Comparison of ENCODE assay signal across 8 cellular contexts in the genomic region with DNA sequence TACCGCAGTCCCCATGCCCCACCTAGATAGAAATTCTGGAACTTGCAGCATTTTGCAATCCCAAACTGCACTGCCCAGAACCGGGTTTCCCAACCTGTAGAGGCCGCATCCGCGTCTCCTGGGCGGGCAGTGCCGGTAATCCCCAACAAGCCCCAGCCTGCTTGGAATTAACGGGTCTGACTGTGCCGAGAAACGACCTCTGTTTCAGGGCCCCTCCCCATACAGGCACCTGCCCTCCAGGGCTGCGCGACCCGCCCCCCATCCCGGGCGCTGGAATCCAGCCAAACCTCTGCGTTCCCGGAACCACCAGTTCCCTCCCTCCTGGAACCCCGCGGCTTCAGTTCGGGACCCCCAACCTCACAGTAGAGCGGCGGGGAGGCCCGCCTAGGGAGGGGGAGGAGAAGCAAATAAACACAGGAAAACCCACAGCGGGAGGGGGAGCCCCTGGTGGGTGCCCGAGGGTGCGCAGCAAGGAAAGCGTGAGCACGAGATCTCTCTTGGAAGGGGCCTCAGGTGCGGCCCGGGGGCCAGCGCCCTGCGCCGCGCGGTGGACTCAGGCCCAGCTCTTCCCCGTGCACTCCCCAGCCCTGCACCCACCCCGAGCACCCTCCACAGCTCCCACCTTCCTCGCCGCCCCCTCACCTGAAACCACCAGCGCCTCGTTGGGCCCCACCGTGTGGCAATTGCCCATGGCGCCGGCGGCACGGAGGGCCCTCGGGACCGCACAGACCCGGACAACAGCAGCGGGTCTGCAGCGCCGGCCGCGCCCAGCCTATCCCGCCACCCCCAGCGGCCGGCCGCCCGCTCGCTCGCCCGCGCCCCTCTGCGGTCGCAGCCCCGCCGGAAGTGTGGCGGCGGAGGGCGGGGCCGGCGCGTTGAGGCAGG. TPM values are rescaled to one million over a fixed set of nuclear protein-coding genes. Genes with fewer than 3 reads are reported as not detected.
DNase-seq lines count a peak whose midpoint lies in the region; ATAC-seq and TF ChIP-seq lines count a peak whose summit lies in the region.

FLOT2 (minus strand) TSS at position 850 of the 885 bp plus-strand sequence; CDS start at position 691, 159 bp downstream.

- H3K9ac ChIP-seq in duodenal mucosa (ENCODE audit: low read depth in 1 of 2, low read length in 2 of 2), result peak within 1 kb of the TSS; percentile 67 to 85

- DNase-seq in AG10803 (ENCODE audit: low read depth) (peak; percentile 48), NCI-H510A treated with DMSO at 0.1 percent for 48 hours (lab: John Stamatoyannopoulos, UW) (peak; percentile 80), lung microvascular endothelial cell (ENCODE audit: low read depth in 2 of 2) (peak in 1 of 2 donors; percentile 60)
- DNase-seq in activated CD4-positive, alpha-beta T cell treated with anti-CD3 and anti-CD28 coated beads, Interleukin-2, amount 50 U/mL, for 48 hours, result peak; percentile 68 to 76
- peak; percentile 33 for DNase-seq in stimulated activated CD8-positive, alpha-beta memory T cell treated with anti-CD3 and anti-CD28 coated beads, Interleukin-12 subunit alpha, Interleukin-12 subunit beta, amount 100 ng/mL, for 24 hours (ENCODE audit: extremely low read depth)

- peak within 1 kb of the TSS; percentile 81 for H3K27ac ChIP-seq in duodenal mucosa (ENCODE audit: low read depth, low read length)

- H3K9me3 ChIP-seq in duodenal mucosa (ENCODE audit: control insufficient read depth in 1 of 2, low read length in 2 of 2), result no peaks in the 10 kb centered on the region

- H3K36me3 ChIP-seq in duodenal mucosa (ENCODE audit: control insufficient read depth in 1 of 2, insufficient read depth in 2 of 2, low read length in 2 of 2), result no peaks in the 10 kb centered on the region

- H3K4me3 ChIP-seq in AG10803 (ENCODE audit: low read length) (peak within 1 kb of the TSS; percentile 79), duodenal mucosa (ENCODE audit: low read depth in 1 of 2, low read length in 2 of 2) (peak within 1 kb of the TSS; percentile 80 to 87)

- no peaks in the 10 kb centered on the region for H3K27me3 ChIP-seq in duodenal mucosa (ENCODE audit: control insufficient read depth in 1 of 2, insufficient read depth in 2 of 2, low read length in 2 of 2)

- peak; percentile 45 for TF ChIP-seq CTCF in AG10803 (conservative IDR thresholded peaks at IDR 0.05; ENCODE audit: low read length)

- ATAC-seq in GM21723 (IDR thresholded peaks at IDR 0.05; ENCODE audit: unreplicated experiment) (peak; percentile 38), GM19395 (IDR thresholded peaks at IDR 0.05; ENCODE audit: unreplicated experiment) (no peak)

- H3K4me1 ChIP-seq in duodenal mucosa (ENCODE audit: control insufficient read depth in 1 of 2, insufficient read depth in 2 of 2, low read length in 2 of 2), result peaks cover 34 to 42% of the 10 kb centered on the region in 2 donors

RNA-seq across cellular contexts. Expression of gene FLOT2, which starts in this region (rescaled TPM):
- total RNA-seq in lung microvascular endothelial cell, result 73.2 and 93.7 TPM in 2 replicates
